Comparison of ENCODE assay signal across 8 cellular contexts in the genomic region with DNA sequence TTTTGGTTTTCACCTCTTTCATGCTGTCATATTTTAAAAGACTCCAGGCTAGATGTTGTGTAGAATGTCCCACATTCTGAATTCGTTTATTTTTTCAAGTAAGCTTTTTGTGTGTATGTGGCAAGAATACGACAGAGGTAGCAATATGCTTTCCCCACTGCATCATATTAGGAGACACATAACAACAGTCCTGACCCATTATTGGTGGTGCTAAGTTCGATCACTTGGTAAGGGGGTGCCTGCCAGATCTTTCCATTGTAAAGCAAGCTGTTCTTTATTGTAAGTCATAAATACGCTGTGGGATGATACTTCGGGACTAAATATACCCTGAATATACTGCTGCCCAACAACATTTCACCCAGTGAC. TPM values are rescaled to one million over a fixed set of nuclear protein-coding genes. Genes with fewer than 3 reads are reported as not detected.
A peak's percentile ranks its signal among the peaks of the same experiment; 100 is the strongest.
DNase-seq lines count a peak whose midpoint lies in the region; ATAC-seq and TF ChIP-seq lines count a peak whose summit lies in the region.

No MANE protein-coding gene starts in this region.

- ATAC-seq in DND-41 (ENCODE audit: insufficient read depth, low read depth) (no peak), mucosa of descending colon (no peak), HG03565 (IDR thresholded peaks at IDR 0.05; ENCODE audit: unreplicated experiment) (no peak)

- no peak for DNase-seq in DND-41
- no peak for DNase-seq in HL-60 (ENCODE audit: low read depth in 1 of 2, low spot score in 1 of 2)
- DNase-seq in cerebellum (ENCODE audit: low spot score): peak; percentile 22
- DNase-seq in mucosa of descending colon: no peak
- no peak for DNase-seq in ureter (ENCODE audit: low spot score)
- DNase-seq in A172 (ENCODE audit: low spot score): no peak
- no peak for DNase-seq in middle frontal gyrus (ENCODE audit: extremely low spot score, low spot score)

- H3K9me3 ChIP-seq in DND-41 (ENCODE audit: insufficient read depth, low read length, severe bottlenecking) (no peaks in the 10 kb centered on the region), mucosa of descending colon (no peaks in the 10 kb centered on the region)

- H4K20me1 ChIP-seq in DND-41 (ENCODE audit: insufficient read depth, low read length): peaks cover 2% of the 10 kb centered on the region; the same call in 1 of the 2 replicates

- H3K4me3 ChIP-seq in DND-41 (ENCODE audit: low read depth in 1 of 2, low read length in 2 of 2) (peak overlapping the region; percentile 87 to 98; a peak in 3 of 4 replicates), HL-60 (replicated peaks; ENCODE audit: insufficient read depth, low read length) (peak overlapping the region; percentile 97), mucosa of descending colon (peak overlapping the region; percentile 97)

- H3K27me3 ChIP-seq in DND-41 (ENCODE audit: insufficient read depth, low read length, poor library complexity) (no peaks in the 10 kb centered on the region), HL-60 (ENCODE audit: insufficient read depth, poor library complexity, severe bottlenecking) (no peaks in the 10 kb centered on the region)

- no peaks in the 10 kb centered on the region; the same call in 1 of the 2 replicates for H3K36me3 ChIP-seq in DND-41 (ENCODE audit: insufficient read depth, low read length)
- no peaks in the 10 kb centered on the region for H3K36me3 ChIP-seq in mucosa of descending colon (ENCODE audit: low read depth)

- H2AFZ ChIP-seq in DND-41 (ENCODE audit: low read depth, low read length): peak overlapping the region; percentile 99

- H3K79me2 ChIP-seq in DND-41 (ENCODE audit: insufficient read depth, low read length): peaks cover 39% of the 10 kb centered on the region

- H3K4me2 ChIP-seq in DND-41 (ENCODE audit: insufficient read depth, low read length): peak overlapping the region; percentile 97

- H3K27ac ChIP-seq in DND-41 (ENCODE audit: low read length) (peak overlapping the region; percentile 83), HL-60 (replicated peaks) (peak overlapping the region; percentile 72)

- intact Hi-C loops in mucosa of descending colon (cut with DNase I, micrococcal nuclease): no loop called here

- H3K4me1 ChIP-seq in DND-41 (ENCODE audit: insufficient read depth, low read length): peaks cover 34% of the 10 kb centered on the region
- H3K4me1 ChIP-seq in mucosa of descending colon (ENCODE audit: low read depth): peaks cover 12% of the 10 kb centered on the region

- TF ChIP-seq CTCF in DND-41 (IDR thresholded peaks at IDR 0.05; ENCODE audit: borderline replicate concordance, extremely low read depth, low read length, poor library complexity, severe bottlenecking) (no peak), HL-60 (IDR thresholded peaks at IDR 0.05; ENCODE audit: insufficient read depth, low read length) (no peak), mucosa of descending colon (IDR thresholded peaks at IDR 0.05) (no peak)

- peak overlapping the region; percentile 73 for H3K9ac ChIP-seq in DND-41 (ENCODE audit: low read depth, low read length)

RNA-seq across cellular contexts. Expression of a gene that starts 0.6 kb away (rescaled TPM):
- total RNA-seq in cerebellum (26.0 TPM), mucosa of descending colon (10 to 100 TPM; 22.8 to 28.8 (median 24.7) TPM), ureter (60.0 TPM)
- 14.9 and 15.8 TPM in 2 replicates for total RNA-seq in A172 (2014; rRNA removed; shearing (Covaris generic))
